8 cellular contexts compared by ENCODE assay signal in genomic region chr4:165301833-165302232, GRCh38. TPM values are rescaled to one million over a fixed set of nuclear protein-coding genes. Genes with fewer than 3 reads are reported as not detected.
A peak's percentile ranks its signal among the peaks of the same experiment; 100 is the strongest.
DNase-seq lines count a peak whose midpoint lies in the region; ATAC-seq, FAIRE-seq and TF ChIP-seq lines count a peak whose summit lies in the region.

No MANE protein-coding gene starts in this region.

- POLR2A ChIA-PET in GM12878 (lab: Charles Lee), result interaction anchor here (0.8 to 1.1 kb wide), 2 partner anchors 12 to 18 kb away, joined by 3 read pairs; no protein-coding TSS in a partner anchor

- 0 out of 2 replicates have a peak, but pooled peaks cover 4% of the 10 kb centered on the region for H3K4me1 ChIP-seq in GM12878 (ENCODE audit: control insufficient read depth, insufficient read depth, low read length)

- H3K4me3 ChIP-seq in GM12878, result peak overlapping the region; percentile 39; the same call in 1 of the 2 replicates

- WGBS in GM12878 (ENCODE audit: insufficient coverage, insufficient replicate concordance, low lambda C conversion rate, missing lambda C conversion rate), result 0% methylated on average over 1 of the region's 1 CpG

- SMC1A ChIA-PET in GM12878 (lab: Charles Lee; ENCODE audit: uncharacterized antibody, unreplicated experiment), result interaction anchor here (0.8 to 1.7 kb wide), 8 partner anchors 9 to 169 kb away, joined by 3 to 7 read pairs (median 4); partner anchors contain the start of gene MSMO1

- H3K36me3 ChIP-seq in GM12878 (ENCODE audit: control insufficient read depth in 2 of 2, insufficient read depth in 2 of 2, low read length in 1 of 2), result peaks cover 2 to 10% of the 10 kb centered on the region in 2 experiments; a peak in 3 of 4 replicates

- no peaks in the 10 kb centered on the region for H3K27me3 ChIP-seq in GM12878 (replicated peaks in 1 of 2; ENCODE audit: control insufficient read depth in 2 of 2, insufficient read depth in 2 of 2, low read length in 1 of 2)

- H3K4me3 Mint-ChIP-seq in osteocyte (ENCODE audit: unreplicated experiment), result peak overlapping the region; percentile 78

- TF ChIP-seq POLR2A in GM12878 (IDR thresholded peaks at IDR 0.05; ENCODE audit: low read depth, low read length), result no peak

- BruUV-seq in GM12878 (replicated peaks; lab: Mats Ljungman, UMichigan), result no TSS peak

- H3K79me2 ChIP-seq in GM12878 (ENCODE audit: control insufficient read depth, insufficient read depth, low read length), result no peaks in the 10 kb centered on the region

- peak overlapping the region; percentile 80 for H3K4me2 ChIP-seq in GM12878 (ENCODE audit: control insufficient read depth, insufficient read depth)

- no peaks in the 10 kb centered on the region for H3K9me3 Mint-ChIP-seq in osteocyte (ENCODE audit: unreplicated experiment)

- FAIRE-seq in GM12878 (lab: Jason Lieb, UNC), result peak; percentile 47

- TF ChIP-seq RAD21 in GM12878 (IDR thresholded peaks at IDR 0.05; ENCODE audit: insufficient read depth, low read depth, low read length), result no peak

- H3K9me3 ChIP-seq in GM12878 (replicated peaks; ENCODE audit: control insufficient read depth, insufficient read depth, low read length), result no peaks in the 10 kb centered on the region

- peak overlapping the region; percentile 31; the same call in 1 of the 2 replicates for H3K27ac ChIP-seq in GM12878 (ENCODE audit: control insufficient read depth, insufficient read depth)

- ATAC-seq in GM19438 (IDR thresholded peaks at IDR 0.05; ENCODE audit: low read depth, unreplicated experiment), result peak; percentile 80
- peak; percentile 86 for ATAC-seq in HG03469 (IDR thresholded peaks at IDR 0.05; ENCODE audit: unreplicated experiment)
- peak; percentile 91 for ATAC-seq in GM12878
- no peak for ATAC-seq in HG02970 (IDR thresholded peaks at IDR 0.05; ENCODE audit: low FRiP score, unreplicated experiment)

- H3K27ac Mint-ChIP-seq in osteocyte (ENCODE audit: unreplicated experiment), result peak overlapping the region; percentile 90

- H3K9ac ChIP-seq in GM12878 (ENCODE audit: control insufficient read depth, insufficient read depth, low read length), result 0 out of 2 replicates have a peak overlapping the region, but pooled peaks have one; percentile 7

- CTCF ChIA-PET in GM12878 (lab: Yijun Ruan, JAX), result interaction anchor here (0.8 to 1.1 kb wide), 4 partner anchors 10 to 54 kb away, joined by 3 to 5 read pairs (median 3); no protein-coding TSS in a partner anchor

- peak; percentile 4 for DNase-seq in EH (ENCODE audit: low read depth)
- no peak for DNase-seq in GM12878 (ENCODE audit: low read depth, low spot score)
- no peak for DNase-seq in osteocyte (ENCODE audit: extremely low spot score, unreplicated experiment)
- DNase-seq in activated CD8-positive, alpha-beta memory T cell treated with anti-CD3 and anti-CD28 coated beads, Interleukin-2, amount 50 U/mL, for 4 hours, result no peak
- DNase-seq in NCI-H146 (lab: John Stamatoyannopoulos, UW), result no peak

- in situ Hi-C loops in GM12878 (cut with MboI), result no loop called here

- RAD21 ChIA-PET in GM12878 (lab: Charles Lee; ENCODE audit: unreplicated experiment), result interaction anchor here (0.9 to 1.2 kb wide), 2 partner anchors 13 to 92 kb away, joined by 5 to 6 read pairs; no protein-coding TSS in a partner anchor

- no peak overlapping the region; the same call in 1 of the 2 replicates for H2AFZ ChIP-seq in GM12878 (ENCODE audit: control insufficient read depth, low read depth, low read length)

- peaks cover 16% of the 10 kb centered on the region for H3K4me1 Mint-ChIP-seq in osteocyte (ENCODE audit: unreplicated experiment)

- intact Hi-C loops in GM12878 (cut with micrococcal nuclease; ENCODE audit: unreplicated experiment), result no loop called here

- H4K20me1 ChIP-seq in GM12878 (ENCODE audit: control insufficient read depth, insufficient read depth), result no peaks in the 10 kb centered on the region

- H3K27me3 Mint-ChIP-seq in osteocyte (ENCODE audit: unreplicated experiment), result no peaks in the 10 kb centered on the region

- TF ChIP-seq CTCF in GM12878 (IDR thresholded peaks at IDR 0.05 in 2 of 3, conservative IDR thresholded peaks at IDR 0.05 in 1 of 3; ENCODE audit: control insufficient read depth in 2 of 3, extremely low read depth in 1 of 3, insufficient read depth in 1 of 3, low read depth in 3 of 3, low read length in 3 of 3), result no peak
- no peak for TF ChIP-seq CTCF in osteocyte (IDR thresholded peaks at IDR 0.05)

- TF ChIP-seq EP300 in GM12878 (IDR thresholded peaks at IDR 0.05; ENCODE audit: borderline replicate concordance in 1 of 2, control insufficient read depth in 1 of 2, low read depth in 2 of 2, low read length in 2 of 2), result no peak

- H3K36me3 Mint-ChIP-seq in osteocyte (ENCODE audit: unreplicated experiment), result peaks cover 11% of the 10 kb centered on the region

TF ChIP-seq in GM12878, 131 proteins besides CTCF, POLR2A, EP300 and RAD21 (continues in another document):
- TF ChIP-seq FOXK2 (IDR thresholded peaks at IDR 0.05) (peak; percentile 33; the same call in 1 of the 2 replicates), E2F4 (IDR thresholded peaks at IDR 0.05; ENCODE audit: low read depth, low read length) (no peak), HCFC1 (IDR thresholded peaks at IDR 0.05; ENCODE audit: low read length) (no peak), ZNF687 (IDR thresholded peaks at IDR 0.05) (no peak), ATF2 (IDR thresholded peaks at IDR 0.05; ENCODE audit: low read length) (peak; percentile 48; the same call in 1 of the 2 replicates), NFIC (IDR thresholded peaks at IDR 0.05; ENCODE audit: low read depth, low read length) (0 out of 2 replicates have a peak, but pooled peaks have one; percentile 20)

RNA-seq across cellular contexts. Expression of gene MSMO1, which starts 25.6 kb away (rescaled TPM):
- 129 and 138 TPM in 2 replicates for total RNA-seq in GM12878 (2013; cell fraction: nucleolus; rRNA removed)
- total RNA-seq in GM12878 (2014; rRNA removed), result 121 and 184 TPM in 2 replicates
- 110 and 118 TPM in 2 replicates for total RNA-seq in GM12878 (2014; rRNA removed; fragmentation: Illumina TruSeq; extraction: Trizol)
- total RNA-seq in GM12878 (2021), result 63.6 and 67.6 TPM in 2 replicates
- polyA plus RNA-seq in GM12878 (2011; ENCODE audit: low read depth), result 20.0 TPM
- 168 and 274 TPM in 2 replicates for polyA plus RNA-seq in GM12878 (2011; rRNA removed)
- 68.3 and 83.0 TPM in 2 replicates for polyA plus RNA-seq in GM12878 (2011; cell fraction: cytosol; rRNA removed)
- 44.5 and 47.6 TPM in 2 replicates for polyA plus RNA-seq in GM12878 (2011; cell fraction: nucleus; rRNA removed)
- polyA plus RNA-seq in GM12878 (2012), result 35.5 and 64.6 TPM in 2 replicates
- polyA plus RNA-seq in GM12878 (2014; fragmentation: Illumina TruSeq; extraction: Trizol), result 109 and 157 TPM in 2 replicates
- 100 to 1,000 TPM; 101 to 136 TPM for polyA plus RNA-seq in GM12878 (2014; fragmentation: Nextera tagmentation; extraction: Ambion mirVana)
- polyA plus RNA-seq in GM12878 (2014; rRNA removed), result 75.5 and 98.4 TPM in 2 replicates
- polyA plus RNA-seq in GM12878 (2016; fragmentation: Nextera tagmentation; extraction: Ambion mirVana), result 10 to 100 TPM; 68.3 to 80.7 TPM
- 77.1 and 79.8 TPM in 2 replicates for polyA minus RNA-seq in GM12878 (2011; rRNA and poly(A)+ RNA removed)
- polyA minus RNA-seq in GM12878 (2011; cell fraction: cytosol; rRNA and poly(A)+ RNA removed), result 47.7 and 48.8 TPM in 2 replicates
- polyA minus RNA-seq in GM12878 (2011; cell fraction: nucleus; rRNA and poly(A)+ RNA removed), result 32.8 and 57.2 TPM in 2 replicates
- total RNA-seq in osteocyte, result 34.9 and 36.9 TPM in 2 replicates
